ENCODE assay signal across 10 cellular contexts in genomic region chr3:42556089-42556632, GRCh38. TPM values are rescaled to one million over a fixed set of nuclear protein-coding genes. Genes with fewer than 3 reads are reported as not detected.
DNase-seq lines count a peak whose midpoint lies in the region; ATAC-seq and TF ChIP-seq lines count a peak whose summit lies in the region.
"Had no signal": no experiment of that assay in that cellular context is flagged by ENCODE, and none has a peak within 500 bp of the region (broad histone marks: within the 10 kb centered on the region; RNA-seq: fewer than 3 reads in every experiment).

No MANE protein-coding gene starts in this region.

- peaks cover 24% of the 10 kb centered on the region for H3K36me3 Mint-ChIP-seq in natural killer cell treated with Interleukin-12 subunit alpha and Interleukin-12 subunit beta and Interleukin-15 and Interleukin-18, amount 100 ng/mL, for 72 hours

- peak; percentile 88 for ATAC-seq in GM19351 (IDR thresholded peaks at IDR 0.05; ENCODE audit: unreplicated experiment)
- ATAC-seq in HG03354 (IDR thresholded peaks at IDR 0.05; ENCODE audit: poor library complexity, severe bottlenecking, unreplicated experiment), result peak; percentile 97
- peak; percentile 67 to 97 for ATAC-seq in natural killer cell treated with Interleukin-12 subunit alpha and Interleukin-12 subunit beta and Interleukin-15 and Interleukin-18, amount 100 ng/mL, for 72 hours

- CTCF ChIA-PET in HEK293T (lab: Yijun Ruan, JAX), result no interaction called here

- no peaks in the 10 kb centered on the region for H3K9me3 Mint-ChIP-seq in natural killer cell treated with Interleukin-12 subunit alpha and Interleukin-12 subunit beta and Interleukin-15 and Interleukin-18, amount 100 ng/mL, for 72 hours
- H3K9me3 Mint-ChIP-seq: activated B cell treated with CpG ODN at 0.5 μM for 24 hours, mesothelial cell of epicardium had no signal

- H3K4me1 Mint-ChIP-seq in natural killer cell treated with Interleukin-12 subunit alpha and Interleukin-12 subunit beta and Interleukin-15 and Interleukin-18, amount 100 ng/mL, for 72 hours (ENCODE audit: low read depth in 2 of 2), result peaks cover 10 to 13% of the 10 kb centered on the region in 2 donors
- H3K4me1 Mint-ChIP-seq: activated B cell treated with CpG ODN at 0.5 μM for 24 hours, mesothelial cell of epicardium had no signal

- peak overlapping the region in 1 of 2 donors; percentile 39 for H3K27ac Mint-ChIP-seq in natural killer cell treated with Interleukin-12 subunit alpha and Interleukin-12 subunit beta and Interleukin-15 and Interleukin-18, amount 100 ng/mL, for 72 hours
- H3K27ac Mint-ChIP-seq: activated B cell treated with CpG ODN at 0.5 μM for 24 hours, mesothelial cell of epicardium had no signal

- no peak overlapping the region for H3K4me3 Mint-ChIP-seq in natural killer cell treated with Interleukin-12 subunit alpha and Interleukin-12 subunit beta and Interleukin-15 and Interleukin-18, amount 100 ng/mL, for 72 hours
- H3K4me3 Mint-ChIP-seq: activated B cell treated with CpG ODN at 0.5 μM for 24 hours, mesothelial cell of epicardium had no signal

- DNase-seq in activated T-cell treated with anti-CD3 and anti-CD28 coated beads, Interleukin-2, amount 50 U/mL, for 1 hour, result peak; percentile 45
- no peak for DNase-seq in natural killer cell treated with Interleukin-12 subunit alpha and Interleukin-12 subunit beta and Interleukin-15 and Interleukin-18, amount 100 ng/mL, for 72 hours (ENCODE audit: low spot score)
- DNase-seq in NCI-H1092 treated with DMSO at 0.1 percent for 48 hours (lab: John Stamatoyannopoulos, UW) (no peak), HEK293T (ENCODE audit: extremely low spot score) (no peak), RKO (ENCODE audit: low spot score) (no peak)
- DNase-seq: activated B cell treated with CpG ODN at 0.5 μM for 24 hours, NCI-H187 had no signal

- POLR2A ChIA-PET in HEK293T (lab: Yijun Ruan, JAX), result no interaction called here

- H3K27me3 Mint-ChIP-seq in natural killer cell treated with Interleukin-12 subunit alpha and Interleukin-12 subunit beta and Interleukin-15 and Interleukin-18, amount 100 ng/mL, for 72 hours, result no peaks in the 10 kb centered on the region
- H3K27me3 Mint-ChIP-seq: activated B cell treated with CpG ODN at 0.5 μM for 24 hours had no signal

TF ChIP-seq in HEK293T, 16 proteins besides CTCF, POLR2A, EP300 and RAD21:
- TF ChIP-seq TARDBP (IDR thresholded peaks at IDR 0.05), result no peak
- TF ChIP-seq ELF4 (IDR thresholded peaks at IDR 0.05), result no peak
- no peak for TF ChIP-seq FOXK2 (IDR thresholded peaks at IDR 0.05)
- TF ChIP-seq FOXA1 (IDR thresholded peaks at IDR 0.05), result no peak
- no peak for TF ChIP-seq HDGF (IDR thresholded peaks at IDR 0.05; ENCODE audit: borderline replicate concordance)
- no peak for TF ChIP-seq CTBP1 (IDR thresholded peaks at IDR 0.05; ENCODE audit: borderline replicate concordance)
- no peak for TF ChIP-seq ZNF384 (IDR thresholded peaks at IDR 0.05)
- no peak for TF ChIP-seq SP1 (IDR thresholded peaks at IDR 0.05)
- no peak for TF ChIP-seq L3MBTL2 (conservative IDR thresholded peaks at IDR 0.05)
- TF ChIP-seq BHLHE40 (IDR thresholded peaks at IDR 0.05; ENCODE audit: borderline replicate concordance), result no peak
- TF ChIP-seq SUZ12 (IDR thresholded peaks at IDR 0.05), result no peak
- no peak for TF ChIP-seq LEF1 (IDR thresholded peaks at IDR 0.05; ENCODE audit: borderline replicate concordance)
- TF ChIP-seq FOXM1 (IDR thresholded peaks at IDR 0.05; ENCODE audit: borderline replicate concordance), result no peak
- TF ChIP-seq NFRKB (IDR thresholded peaks at IDR 0.05), result no peak
- no peak for TF ChIP-seq ARNT (IDR thresholded peaks at IDR 0.05)
TF ChIP-seq in HEK293T: peak in this region for 0.

RNA-seq across cellular contexts. Expression of gene SEC22C, which starts 25.6 kb away (rescaled TPM):
- 10 to 100 TPM; 47.1 to 49.7 TPM for total RNA-seq in natural killer cell treated with Interleukin-12 subunit alpha and Interleukin-12 subunit beta and Interleukin-15 and Interleukin-18, amount 100 ng/mL, for 72 hours

RNA-seq across cellular contexts. Expression of gene SS18L2, which starts 34.5 kb away (rescaled TPM):
- 10 to 100 TPM; 48.5 to 51.5 TPM for total RNA-seq in natural killer cell treated with Interleukin-12 subunit alpha and Interleukin-12 subunit beta and Interleukin-15 and Interleukin-18, amount 100 ng/mL, for 72 hours

RNA-seq across cellular contexts. Expression of gene NKTR, which starts 44.3 kb away (rescaled TPM):
- 100 to 1,000 TPM in 1 of 2 donors, 10 to 100 TPM in 1; 85.4 to 145 TPM for total RNA-seq in natural killer cell treated with Interleukin-12 subunit alpha and Interleukin-12 subunit beta and Interleukin-15 and Interleukin-18, amount 100 ng/mL, for 72 hours

RNA-seq across cellular contexts. Expression of gene VIPR1, which starts 53.7 kb away (rescaled TPM):
- under 1 TPM in 1 of 2 donors, not detected in 1; 0.69 TPM for total RNA-seq in natural killer cell treated with Interleukin-12 subunit alpha and Interleukin-12 subunit beta and Interleukin-15 and Interleukin-18, amount 100 ng/mL, for 72 hours
